Comparison of ENCODE assay signal across 13 cellular contexts in the genomic region with DNA sequence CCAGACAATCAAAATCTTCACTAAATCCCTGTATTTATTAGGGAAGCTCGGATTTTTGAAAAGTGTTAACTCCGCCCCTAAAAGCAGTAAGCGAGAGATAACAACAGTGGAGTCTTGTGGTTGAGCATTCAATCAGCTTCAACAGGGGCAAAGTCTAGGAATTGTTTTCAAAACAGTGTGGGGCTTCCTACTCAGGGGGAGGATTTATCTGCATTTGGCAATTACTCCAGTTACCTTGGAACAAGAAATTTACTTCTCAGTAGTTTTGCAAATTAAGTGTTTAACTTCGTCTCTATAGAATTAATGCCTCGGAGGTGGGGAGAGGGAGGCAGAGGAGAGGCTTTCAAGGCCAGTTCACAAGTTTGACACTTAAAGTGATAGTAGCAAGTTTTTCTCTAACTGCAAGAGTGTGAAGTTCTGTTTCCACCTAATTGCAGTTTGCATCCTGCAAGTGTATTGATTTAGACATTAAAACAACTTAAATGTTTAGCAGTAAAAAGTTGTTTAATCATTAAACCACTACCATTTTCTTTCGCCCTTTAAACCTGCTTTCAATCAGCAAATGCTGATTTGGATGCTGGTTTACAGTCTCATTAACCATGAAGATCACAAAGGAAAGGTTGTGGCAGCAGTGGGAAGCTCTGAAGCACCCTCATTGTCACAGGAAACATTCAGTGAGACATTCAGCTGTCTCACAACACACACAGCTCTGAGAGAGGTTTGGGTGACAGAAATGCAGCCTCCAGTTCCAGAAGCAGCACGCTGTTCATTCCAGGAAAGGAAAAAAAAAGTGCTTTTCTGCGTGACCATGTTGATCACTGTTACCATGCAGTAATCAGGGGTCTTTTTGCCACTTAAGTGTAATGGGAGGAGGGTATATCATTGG.
DNase-seq lines count a peak whose midpoint lies in the region; ATAC-seq and TF ChIP-seq lines count a peak whose summit lies in the region.
"Had no signal": no experiment of that assay in that cellular context is flagged by ENCODE, and none has a peak within 500 bp of the region (broad histone marks: within the 10 kb centered on the region; RNA-seq: fewer than 3 reads in every experiment).

No MANE protein-coding gene starts in this region.

- H3K36me3 Mint-ChIP-seq in activated T-cell treated with anti-CD3 and anti-CD28 coated beads, Interleukin-2, amount 50 U/mL, for 4 hours (ENCODE audit: insufficient read depth), result no peaks in the 10 kb centered on the region

- peaks cover 8% of the 10 kb centered on the region for H3K27me3 Mint-ChIP-seq in activated T-cell treated with anti-CD3 and anti-CD28 coated beads, Interleukin-2, amount 50 U/mL, for 4 hours (ENCODE audit: low read depth)

- DNase-seq in cardiac muscle cell (ENCODE audit: low read depth in 1 of 2, low spot score in 1 of 2) (no peak), left ventricle myocardium inferior (no peak), RWPE2 (ENCODE audit: low spot score) (no peak), left lobe of liver (ENCODE audit: low spot score) (no peak), NCI-H2029 treated with DMSO at 0.1 percent for 48 hours (lab: John Stamatoyannopoulos, UW) (no peak)
- DNase-seq in activated CD4-positive, CD25-positive, alpha-beta regulatory T cell (lab: John Stamatoyannopoulos, UW), result no peak
- DNase-seq in activated T-cell treated with anti-CD3 and anti-CD28 coated beads, Interleukin-2, amount 50 U/mL, for 4 hours, result no peak
- DNase-seq: activated T-cell treated with anti-CD3 and anti-CD28 coated beads, Interleukin-2, amount 50 U/mL, for 72 hours; GOT3; NCI-H2227 treated with DMSO at 0.1 percent for 48 hours; T-helper 2 cell had no signal

- intact Hi-C loops in left ventricle myocardium inferior (cut with micrococcal nuclease), result no loop called here

- no peak for TF ChIP-seq CTCF in cardiac muscle cell (IDR thresholded peaks at IDR 0.05; ENCODE audit: low read depth, low read length)
- TF ChIP-seq CTCF in left ventricle myocardium inferior (IDR thresholded peaks at IDR 0.05; ENCODE audit: borderline replicate concordance), result no peak
- no peak for TF ChIP-seq CTCF in RWPE2 (IDR thresholded peaks at IDR 0.05; ENCODE audit: poor library complexity, severe bottlenecking)

- H3K4me3 ChIP-seq in cardiac muscle cell (no peak overlapping the region), left ventricle myocardium inferior (no peak overlapping the region), RWPE2 (ENCODE audit: severe bottlenecking) (no peak overlapping the region)
- H3K4me3 ChIP-seq: right atrium auricular region had no signal

- H3K4me1 ChIP-seq in cardiac muscle cell (ENCODE audit: low read depth), result peaks cover 8% of the 10 kb centered on the region
- H3K4me1 ChIP-seq in left ventricle myocardium inferior, result peaks cover 5% of the 10 kb centered on the region
- H3K4me1 ChIP-seq in RWPE2 (ENCODE audit: insufficient read depth, poor library complexity, severe bottlenecking), result peaks cover 13% of the 10 kb centered on the region
- H3K4me1 ChIP-seq: right atrium auricular region had no signal

- ATAC-seq in RWPE2 (ENCODE audit: low read depth) (no peak), left lobe of liver (peak; percentile 48), HG03280 (IDR thresholded peaks at IDR 0.05; ENCODE audit: unreplicated experiment) (no peak)
- no peak for ATAC-seq in activated T-cell treated with anti-CD3 and anti-CD28 coated beads, Interleukin-2, amount 50 U/mL, for 4 hours
- ATAC-seq: activated T-cell treated with anti-CD3 and anti-CD28 coated beads, Interleukin-2, amount 50 U/mL, for 72 hours had no signal

- H3K27me3 ChIP-seq in cardiac muscle cell (no peaks in the 10 kb centered on the region), left ventricle myocardium inferior (ENCODE audit: low read depth) (no peaks in the 10 kb centered on the region), RWPE2 (ENCODE audit: insufficient read depth, poor library complexity, severe bottlenecking) (no peaks in the 10 kb centered on the region)
- H3K27me3 ChIP-seq: right atrium auricular region had no signal

- no peak overlapping the region for H3K4me3 Mint-ChIP-seq in activated T-cell treated with anti-CD3 and anti-CD28 coated beads, Interleukin-2, amount 50 U/mL, for 4 hours
- H3K4me3 Mint-ChIP-seq: activated T-cell treated with anti-CD3 and anti-CD28 coated beads, Interleukin-2, amount 50 U/mL, for 72 hours had no signal

- H3K9me3 Mint-ChIP-seq in activated T-cell treated with anti-CD3 and anti-CD28 coated beads, Interleukin-2, amount 50 U/mL, for 4 hours, result no peaks in the 10 kb centered on the region
- H3K9me3 Mint-ChIP-seq: activated T-cell treated with anti-CD3 and anti-CD28 coated beads, Interleukin-2, amount 50 U/mL, for 72 hours had no signal

- peaks cover 6% of the 10 kb centered on the region for H3K4me1 Mint-ChIP-seq in activated T-cell treated with anti-CD3 and anti-CD28 coated beads, Interleukin-2, amount 50 U/mL, for 4 hours (ENCODE audit: low read depth)

- H3K36me3 ChIP-seq in cardiac muscle cell (no peaks in the 10 kb centered on the region), left ventricle myocardium inferior (no peaks in the 10 kb centered on the region), RWPE2 (ENCODE audit: low read depth) (peaks cover 86% of the 10 kb centered on the region)
- H3K36me3 ChIP-seq: right atrium auricular region had no signal

- no peaks in the 10 kb centered on the region for H3K9me3 ChIP-seq in cardiac muscle cell (ENCODE audit: low read depth)
- no peaks in the 10 kb centered on the region for H3K9me3 ChIP-seq in left ventricle myocardium inferior (replicated peaks)
- no peaks in the 10 kb centered on the region for H3K9me3 ChIP-seq in RWPE2 (ENCODE audit: severe bottlenecking)
- H3K9me3 ChIP-seq: right atrium auricular region had no signal

- H3K27ac ChIP-seq in cardiac muscle cell (peak overlapping the region; percentile 35), left ventricle myocardium inferior (replicated peaks) (no peak overlapping the region), RWPE2 (ENCODE audit: poor library complexity, severe bottlenecking) (peak overlapping the region; percentile 34)
- H3K27ac ChIP-seq: right atrium auricular region had no signal
